18 cellular contexts compared by ENCODE assay signal in genomic region chr1:14980801-14981200, GRCh38.
DNase-seq lines count a peak whose midpoint lies in the region; ATAC-seq and TF ChIP-seq lines count a peak whose summit lies in the region.
"Had no signal": no experiment of that assay in that cellular context is flagged by ENCODE, and none has a peak within 500 bp of the region (broad histone marks: within the 10 kb centered on the region; RNA-seq: fewer than 3 reads in every experiment).

No MANE protein-coding gene starts in this region.

- H3K9me3 ChIP-seq in left ventricle myocardium inferior (replicated peaks), result no peaks in the 10 kb centered on the region
- H3K9me3 ChIP-seq: gastroesophageal sphincter had no signal

- POLR2A ChIA-PET in MCF 10A (lab: Yijun Ruan, JAX), result interaction anchor here (0.6 kb wide), 1 partner anchor 90 kb away, joined by 3 read pairs; no protein-coding TSS in a partner anchor

- H3K4me1 Mint-ChIP-seq in nephron progenitor cell (peaks cover 26% of the 10 kb centered on the region), MCF 10A (ENCODE audit: insufficient read depth, unreplicated experiment) (no peaks in the 10 kb centered on the region)
- no peaks in the 10 kb centered on the region for H3K4me1 Mint-ChIP-seq in activated T-cell treated with anti-CD3 and anti-CD28 coated beads, Interleukin-2, amount 50 U/mL, for 24 hours (ENCODE audit: low read depth)

- H3K27ac Mint-ChIP-seq in nephron progenitor cell (peak overlapping the region; percentile 81), MCF 10A (ENCODE audit: low read depth, unreplicated experiment) (no peak overlapping the region)
- no peak overlapping the region for H3K27ac Mint-ChIP-seq in activated T-cell treated with anti-CD3 and anti-CD28 coated beads, Interleukin-2, amount 50 U/mL, for 24 hours
- H3K27ac Mint-ChIP-seq: naive thymus-derived CD8-positive, alpha-beta T cell; WTC11 had no signal

- TF ChIP-seq CTCF in left ventricle myocardium inferior (IDR thresholded peaks at IDR 0.05; ENCODE audit: borderline replicate concordance) (no peak), nephron progenitor cell (IDR thresholded peaks at IDR 0.05) (no peak), MCF 10A (IDR thresholded peaks at IDR 0.05; ENCODE audit: unreplicated experiment) (no peak)

- no peak overlapping the region for H3K27ac ChIP-seq in left ventricle myocardium inferior (replicated peaks)
- H3K27ac ChIP-seq: gastroesophageal sphincter, HL-60 had no signal

- no peak overlapping the region for H3K4me3 ChIP-seq in left ventricle myocardium inferior
- H3K4me3 ChIP-seq: gastroesophageal sphincter, skin epidermis had no signal

- intact Hi-C loops in left cardiac atrium (cut with DNase I) (no loop called here), left ventricle myocardium inferior (cut with micrococcal nuclease) (no loop called here), MCF 10A (cut with micrococcal nuclease) (no loop called here)

- DNase-seq in left cardiac atrium (peak; percentile 31), left ventricle myocardium inferior (no peak), ecto neural progenitor cell (ENCODE audit: low spot score) (peak; percentile 57), nephron progenitor cell (peak; percentile 66), cerebellar nuclear complex (lab: John Stamatoyannopoulos, UW) (no peak), MCF 10A (ENCODE audit: unreplicated experiment) (no peak)
- no peak for DNase-seq in activated T-cell treated with anti-CD3 and anti-CD28 coated beads, Interleukin-2, amount 50 U/mL, for 24 hours
- DNase-seq in activated CD4-positive, alpha-beta T cell treated with anti-CD3 and anti-CD28 coated beads for 1 hour, result no peak
- DNase-seq: amniotic stem cell; Calu3; naive thymus-derived CD8-positive, alpha-beta T cell; NCI-H2081 treated with DMSO at 0.1 percent for 48 hours; NK-92 treated with Interleukin-12 subunit alpha and Interleukin-12 subunit beta, amount 100 ng/mL, for 24 hours had no signal

- no peaks in the 10 kb centered on the region for H3K27me3 ChIP-seq in left ventricle myocardium inferior (ENCODE audit: low read depth)
- H3K27me3 ChIP-seq: gastroesophageal sphincter had no signal

- BruUV-seq in MCF 10A (replicated peaks; lab: Mats Ljungman, UMichigan), result no TSS peak

- H3K4me1 ChIP-seq in left ventricle myocardium inferior, result no peaks in the 10 kb centered on the region

- no peaks in the 10 kb centered on the region for H3K36me3 ChIP-seq in left ventricle myocardium inferior
- H3K36me3 ChIP-seq: gastroesophageal sphincter had no signal

- H3K4me3 Mint-ChIP-seq in nephron progenitor cell (peak overlapping the region; percentile 28), MCF 10A (ENCODE audit: unreplicated experiment) (no peak overlapping the region)
- no peak overlapping the region for H3K4me3 Mint-ChIP-seq in activated T-cell treated with anti-CD3 and anti-CD28 coated beads, Interleukin-2, amount 50 U/mL, for 24 hours
- H3K4me3 Mint-ChIP-seq: naive thymus-derived CD8-positive, alpha-beta T cell; WTC11 had no signal

- no peaks in the 10 kb centered on the region for H3K36me3 Mint-ChIP-seq in nephron progenitor cell (ENCODE audit: low read depth)
- no peaks in the 10 kb centered on the region for H3K36me3 Mint-ChIP-seq in activated T-cell treated with anti-CD3 and anti-CD28 coated beads, Interleukin-2, amount 50 U/mL, for 24 hours (ENCODE audit: low read depth)
- H3K36me3 Mint-ChIP-seq in MCF 10A (ENCODE audit: insufficient read depth, unreplicated experiment), result peaks cover 4% of the 10 kb centered on the region
- H3K36me3 Mint-ChIP-seq: naive thymus-derived CD8-positive, alpha-beta T cell; WTC11 had no signal

- CTCF ChIA-PET in MCF 10A (lab: Yijun Ruan, JAX), result no interaction called here

- H3K9me3 Mint-ChIP-seq in nephron progenitor cell (no peaks in the 10 kb centered on the region), MCF 10A (ENCODE audit: unreplicated experiment) (no peaks in the 10 kb centered on the region)
- H3K9me3 Mint-ChIP-seq in activated T-cell treated with anti-CD3 and anti-CD28 coated beads, Interleukin-2, amount 50 U/mL, for 24 hours, result no peaks in the 10 kb centered on the region
- H3K9me3 Mint-ChIP-seq: naive thymus-derived CD8-positive, alpha-beta T cell; WTC11 had no signal

- ATAC-seq in left cardiac atrium, result peak in 1 of 2 donors; percentile 54
- ATAC-seq: gastroesophageal sphincter; HCT116; naive thymus-derived CD8-positive, alpha-beta T cell; WTC11 had no signal

- H3K27me3 Mint-ChIP-seq in nephron progenitor cell (ENCODE audit: low read depth, poor library complexity) (peaks cover 9% of the 10 kb centered on the region), MCF 10A (ENCODE audit: insufficient read depth, unreplicated experiment) (no peaks in the 10 kb centered on the region)
- H3K27me3 Mint-ChIP-seq in activated T-cell treated with anti-CD3 and anti-CD28 coated beads, Interleukin-2, amount 50 U/mL, for 24 hours, result peaks cover 6% of the 10 kb centered on the region
- H3K27me3 Mint-ChIP-seq: naive thymus-derived CD8-positive, alpha-beta T cell had no signal

Comparison
In these comparisons a context has a peak if more than half of its experiments do, and no peak if none do; other contexts are left out.
1. DNase-seq: peak in left cardiac atrium (single experiment), ecto neural progenitor cell (single experiment) and nephron progenitor cell (single experiment); none in left ventricle myocardium inferior (single experiment), activated T-cell treated with anti-CD3 and anti-CD28 coated beads, Interleukin-2, amount 50 U/mL, for 24 hours (single experiment), cerebellar nuclear complex (0 of 2), activated CD4-positive, alpha-beta T cell treated with anti-CD3 and anti-CD28 coated beads for 1 hour (single experiment) and MCF 10A (single experiment).